Comparison of ENCODE assay signal across 25 cellular contexts in the genomic region with DNA sequence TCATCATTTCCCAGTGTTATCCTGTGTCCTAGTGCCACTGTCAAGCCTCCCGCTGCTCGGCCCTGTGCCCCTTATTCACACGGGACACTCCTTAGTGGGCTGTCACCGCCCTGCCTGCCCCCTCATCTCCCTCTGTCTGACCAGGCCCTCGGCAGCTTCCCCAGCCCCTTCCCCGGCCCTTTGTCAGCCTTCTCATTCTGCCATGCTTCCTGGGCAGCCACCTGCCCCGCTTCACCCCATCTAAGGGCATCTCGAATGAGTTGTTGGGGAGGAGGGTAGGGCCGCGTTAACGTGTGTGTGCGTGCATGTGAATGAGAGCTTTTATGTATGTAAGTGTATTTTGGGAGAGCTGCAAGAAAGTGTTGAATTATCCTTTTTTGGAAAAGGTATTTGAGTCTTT.
"Had no signal": no experiment of that assay in that cellular context is flagged by ENCODE, and none has a peak within 500 bp of the region (broad histone marks: within the 10 kb centered on the region; RNA-seq: fewer than 3 reads in every experiment).

No MANE protein-coding gene starts in this region.

- H3K4me3 Mint-ChIP-seq: activated naive CD8-positive, alpha-beta T cell treated with anti-CD3 and anti-CD28 coated beads, Interleukin-2, amount 10 ng/mL, durations not matched to agents 7 days and 5 days; activated T-cell treated with anti-CD3 and anti-CD28 coated beads, Interleukin-2, amount 50 U/mL, for 4 hours; dendritic cell treated with granulocyte-macrophage colony-stimulating factor and Interleukin-4, amounts not matched to agents 40 ng/mL and 50 ng/mL, for 4 days; immature natural killer cell; naive B cell; neural crest cell; T-helper 2 cell treated with Interferon-gamma antibody and Interleukin-4, amounts not matched to agents 5 μg/mL and 100 μg/mL, for 36 hours had no signal

- ATAC-seq: activated T-cell treated with anti-CD3 and anti-CD28 coated beads, Interleukin-2, amount 50 U/mL, for 4 hours; left lung had no signal

- H3K4me1 Mint-ChIP-seq: neural crest cell had no signal

- DNase-seq: activated CD4-positive, alpha-beta T cell treated with anti-CD3 and anti-CD28 coated beads, Interleukin-2, amount 50 U/mL, for 4 hours; activated CD8-positive, alpha-beta memory T cell treated with anti-CD3 and anti-CD28 coated beads, Interleukin-2, amount 50 U/mL, for 48 hours; activated naive CD4-positive, alpha-beta T cell; activated naive CD8-positive, alpha-beta T cell treated with anti-CD3 and anti-CD28 coated beads, Interleukin-2, amount 10 ng/mL, durations not matched to agents 7 days and 5 days; activated T-cell treated with anti-CD3 and anti-CD28 coated beads, Interleukin-2, amount 50 U/mL, for 4 hours; amniotic stem cell; effector CD8-positive, alpha-beta T cell; erythroblast; foreskin fibroblast; immature natural killer cell; left lung; naive B cell; stimulated activated CD4-positive, alpha-beta T cell treated with anti-CD3 and anti-CD28 coated beads, Interleukin-4, amount 100 ng/mL, for 4 hours; stomach; testis; trophoblast cell had no signal

- FAIRE-seq: bronchial epithelial cell had no signal

- H3K27me3 Mint-ChIP-seq: activated naive CD8-positive, alpha-beta T cell treated with anti-CD3 and anti-CD28 coated beads, Interleukin-2, amount 10 ng/mL, durations not matched to agents 7 days and 5 days; dendritic cell treated with granulocyte-macrophage colony-stimulating factor and Interleukin-4, amounts not matched to agents 40 ng/mL and 50 ng/mL, for 4 days; naive B cell had no signal

- H3K9me3 Mint-ChIP-seq: activated T-cell treated with anti-CD3 and anti-CD28 coated beads, Interleukin-2, amount 50 U/mL, for 4 hours; immature natural killer cell had no signal

- H3K4me3 ChIP-seq: left lung, lung, prostate gland, stomach, testis, vagina had no signal

- H3K4me1 ChIP-seq: left lung, prostate gland, vagina had no signal

- H3K9me3 ChIP-seq: left lung, prostate gland, stomach, testis, vagina had no signal

- H3K27ac ChIP-seq: left lung, prostate gland, stomach, vagina, WERI-Rb-1 had no signal

- H3K27ac Mint-ChIP-seq: activated naive CD8-positive, alpha-beta T cell treated with anti-CD3 and anti-CD28 coated beads, Interleukin-2, amount 10 ng/mL, durations not matched to agents 7 days and 5 days; activated T-helper 2 cell treated with anti-CD3 and anti-CD28 coated beads, Interferon-gamma antibody, Interleukin-2, Interleukin-4, amounts not matched to agents 10 μg/mL and 5 μg/mL and 100 μg/mL, durations not matched to agents 14 hours and 24 hours and 36 hours; dendritic cell treated with granulocyte-macrophage colony-stimulating factor and Interleukin-4, amounts not matched to agents 40 ng/mL and 50 ng/mL, for 4 days; T-helper 2 cell treated with Interferon-gamma antibody and Interleukin-4, amounts not matched to agents 5 μg/mL and 100 μg/mL, for 36 hours had no signal

- H3K27me3 ChIP-seq: left lung, stomach, testis, vagina had no signal
